In the genomic region with DNA sequence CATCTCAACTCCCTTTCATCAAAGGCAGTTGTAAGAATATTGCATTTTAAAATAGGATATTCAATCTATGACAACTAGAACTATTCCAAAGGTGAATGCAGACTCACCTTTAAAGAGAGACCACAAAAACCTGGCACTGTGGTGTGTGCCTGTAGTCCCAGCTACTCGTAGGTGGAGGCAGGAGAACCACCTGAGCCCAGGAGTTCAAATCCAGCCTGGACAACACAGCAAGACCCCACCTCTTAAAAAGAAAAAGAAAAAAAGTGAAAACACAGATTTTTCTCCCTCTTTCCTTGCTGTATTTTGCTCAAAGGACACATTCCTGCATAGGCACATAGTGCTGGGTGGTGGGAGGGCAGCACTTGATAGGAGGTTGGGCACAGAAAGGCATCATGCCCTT, we compare ENCODE assay signal across 1 cellular context.
A peak's percentile ranks its signal among the peaks of the same experiment; 100 is the strongest.
TF ChIP-seq lines count a peak whose summit lies in the region.

No MANE protein-coding gene starts in this region.

TF ChIP-seq in H1, 55 proteins besides CTCF, POLR2A, EP300 and RAD21:
- TF ChIP-seq SRF (IDR thresholded peaks at IDR 0.05; ENCODE audit: low read depth, low read length) (no peak), KDM1A (IDR thresholded peaks at IDR 0.05; ENCODE audit: borderline replicate concordance, low read length) (peak; percentile 85; the same call in 1 of the 2 replicates), TCF12 (IDR thresholded peaks at IDR 0.05; ENCODE audit: low read depth, low read length) (no peak)
